In the genomic region with DNA sequence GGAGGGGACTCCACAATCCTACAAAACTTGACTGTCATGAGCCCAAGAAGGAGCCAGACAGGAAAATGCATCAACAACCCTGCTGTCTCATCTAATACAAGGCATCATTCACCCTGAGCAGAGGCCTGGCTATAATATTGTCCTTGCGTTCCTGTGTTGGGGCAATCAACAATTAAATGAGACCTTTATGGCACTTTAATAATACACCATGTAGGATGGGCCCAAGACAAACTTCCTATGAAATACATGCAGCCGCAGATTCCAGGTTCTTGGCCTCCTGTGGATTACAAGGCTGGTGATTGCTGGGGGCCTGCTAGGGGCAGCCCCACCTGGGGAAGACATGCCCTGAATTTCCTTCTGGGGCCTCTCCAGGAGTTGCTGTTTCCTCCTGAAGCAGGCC, we compare ENCODE assay signal across 19 cellular contexts.
A peak's percentile ranks its signal among the peaks of the same experiment; 100 is the strongest.
DNase-seq lines count a peak whose midpoint lies in the region; ATAC-seq and TF ChIP-seq lines count a peak whose summit lies in the region.
"Had no signal": no experiment of that assay in that cellular context is flagged by ENCODE, and none has a peak within 500 bp of the region (broad histone marks: within the 10 kb centered on the region; RNA-seq: fewer than 3 reads in every experiment).

No MANE protein-coding gene starts in this region.

- H3K27ac ChIP-seq in IMR-90 (ENCODE audit: insufficient read depth, low read length), result no peak overlapping the region
- H3K27ac ChIP-seq in mesenchymal stem cell (ENCODE audit: low read length, poor library complexity, severe bottlenecking), result no peak overlapping the region
- H3K27ac ChIP-seq in trophoblast cell (ENCODE audit: low read depth, low read length), result no peak overlapping the region
- H3K27ac ChIP-seq: 22Rv1; A549; BLaER1 treated with 17β-estradiol and CSF1 and Interleukin-3, amounts not matched to agents 10 nM and 100 nM; C4-2B had no signal

- no peaks in the 10 kb centered on the region for H4K20me1 ChIP-seq in IMR-90 (ENCODE audit: insufficient read depth, low read length)
- H4K20me1 ChIP-seq: BLaER1 treated with 17β-estradiol and CSF1 and Interleukin-3, amounts not matched to agents 10 nM and 100 nM had no signal

- H3K27me3 ChIP-seq in IMR-90 (ENCODE audit: control insufficient read depth, insufficient read depth, low read length) (no peaks in the 10 kb centered on the region), mesenchymal stem cell (ENCODE audit: control insufficient read depth in 1 of 2, insufficient read depth in 1 of 2, low read length in 2 of 2) (no peaks in the 10 kb centered on the region), trophoblast cell (ENCODE audit: insufficient read depth, low read length) (no peaks in the 10 kb centered on the region)
- H3K27me3 ChIP-seq: BLaER1 treated with 17β-estradiol and CSF1 and Interleukin-3, amounts not matched to agents 10 nM and 100 nM had no signal

- H2AFZ ChIP-seq in IMR-90 (replicated peaks; ENCODE audit: low read length, poor library complexity) (no peak overlapping the region), mesenchymal stem cell (ENCODE audit: low read depth, low read length) (no peak overlapping the region), trophoblast cell (ENCODE audit: insufficient read depth, low read length, poor library complexity) (no peak overlapping the region)

- H4K8ac ChIP-seq in IMR-90 (ENCODE audit: low read depth in 2 of 2, low read length in 2 of 2) (no peak overlapping the region), mesenchymal stem cell (ENCODE audit: low read length) (no peak overlapping the region), trophoblast cell (ENCODE audit: low read depth, low read length) (no peak overlapping the region)

- H3K14ac ChIP-seq in IMR-90 (replicated peaks; ENCODE audit: low read depth, low read length) (no peak overlapping the region), mesenchymal stem cell (ENCODE audit: low read length in 2 of 2) (no peak overlapping the region), trophoblast cell (ENCODE audit: low read length) (no peak overlapping the region)

- no peak for TF ChIP-seq CTCF in IMR-90 (conservative IDR thresholded peaks at IDR 0.05; ENCODE audit: low read depth, low read length)

- H2BK120ac ChIP-seq in IMR-90 (ENCODE audit: low read depth, low read length) (no peak overlapping the region), mesenchymal stem cell (ENCODE audit: low read depth, low read length) (no peak overlapping the region), trophoblast cell (ENCODE audit: insufficient read depth, low read length, poor library complexity) (no peak overlapping the region)

- no peak overlapping the region for H3K23ac ChIP-seq in IMR-90 (ENCODE audit: low read depth, low read length)
- H3K23ac ChIP-seq in mesenchymal stem cell (ENCODE audit: low read length in 2 of 2), result no peak overlapping the region
- no peak overlapping the region for H3K23ac ChIP-seq in trophoblast cell (ENCODE audit: low read length)

- H4K12ac ChIP-seq in trophoblast cell (ENCODE audit: low read depth, low read length), result no peak overlapping the region

- H3K9me3 ChIP-seq in IMR-90 (ENCODE audit: control insufficient read depth, insufficient read depth, low read length) (0 out of 2 replicates have a peak, but pooled peaks cover 3% of the 10 kb centered on the region), mesenchymal stem cell (ENCODE audit: control insufficient read depth, low read length) (peaks cover 6% of the 10 kb centered on the region), trophoblast cell (ENCODE audit: insufficient read depth, low read depth, low read length) (peaks cover 1% of the 10 kb centered on the region)

- intact Hi-C loops in IMR-90 (cut with micrococcal nuclease), result loop anchor here (10.0 kb wide), 1 partner anchor 226 kb away; the partner anchor contains the start of gene WDR43

- no peak for ATAC-seq in IMR-90 (ENCODE audit: low read depth)
- ATAC-seq: A549; CD8-positive, alpha-beta T cell had no signal

- H2AK5ac ChIP-seq in IMR-90 (ENCODE audit: low read depth, low read length) (no peak overlapping the region), mesenchymal stem cell (ENCODE audit: low read length, severe bottlenecking) (no peak overlapping the region), trophoblast cell (ENCODE audit: low read length) (no peak overlapping the region)

- no peak for TF ChIP-seq POLR2A in IMR-90 (IDR thresholded peaks at IDR 0.05; ENCODE audit: low read depth, low read length)

- no peak overlapping the region for H4K5ac ChIP-seq in IMR-90 (ENCODE audit: low read depth, low read length)

- dilution Hi-C loops in IMR-90 (cut with HindIII; ENCODE audit: low sequenced_read_pairs, unreplicated experiment), result no loop called here

- H3K79me1 ChIP-seq in IMR-90 (ENCODE audit: low read depth in 1 of 2, low read length in 2 of 2), result peaks cover 0 to 5% of the 10 kb centered on the region in 2 experiments; a peak in 1 of 4 replicates
- H3K79me1 ChIP-seq in mesenchymal stem cell (replicated peaks; ENCODE audit: low read length, poor library complexity, severe bottlenecking), result no peaks in the 10 kb centered on the region
- H3K79me1 ChIP-seq in trophoblast cell (ENCODE audit: low read length), result peaks cover 11% of the 10 kb centered on the region

- TF ChIP-seq RAD21 in IMR-90 (IDR thresholded peaks at IDR 0.05; ENCODE audit: low read length), result no peak

- H2BK5ac ChIP-seq in IMR-90 (ENCODE audit: low read depth, low read length, poor library complexity, severe bottlenecking), result no peak overlapping the region
- H2BK5ac ChIP-seq in mesenchymal stem cell (ENCODE audit: low read depth, low read length, poor library complexity, severe bottlenecking), result no peak overlapping the region
- no peak overlapping the region for H2BK5ac ChIP-seq in trophoblast cell (ENCODE audit: low read depth, low read length, poor library complexity)

- H3K79me2 ChIP-seq in trophoblast cell (ENCODE audit: control insufficient read depth, insufficient read depth, low read length, poor library complexity), result no peaks in the 10 kb centered on the region

- H3K36me3 ChIP-seq in IMR-90 (ENCODE audit: control insufficient read depth, insufficient read depth, low read length) (no peaks in the 10 kb centered on the region), mesenchymal stem cell (ENCODE audit: control insufficient read depth in 1 of 2, insufficient read depth in 2 of 2, low read depth in 1 of 2, low read length in 2 of 2) (no peaks in the 10 kb centered on the region), trophoblast cell (ENCODE audit: control insufficient read depth in 1 of 2, insufficient read depth in 2 of 2, low read length in 2 of 2) (no peaks in the 10 kb centered on the region)
- H3K36me3 ChIP-seq: BLaER1 treated with 17β-estradiol and CSF1 and Interleukin-3, amounts not matched to agents 10 nM and 100 nM had no signal

- H2BK15ac ChIP-seq in IMR-90 (ENCODE audit: low read depth, low read length), result no peak overlapping the region
- peak overlapping the region; percentile 20 for H2BK15ac ChIP-seq in mesenchymal stem cell (ENCODE audit: low read depth, poor library complexity, severe bottlenecking)

- in situ Hi-C loops in IMR-90 (cut with MboI; ENCODE audit: low sequenced_read_pairs), result no loop called here

- peak; percentile 16 for DNase-seq in NCI-H2227 treated with DMSO at 0.1 percent for 48 hours (lab: John Stamatoyannopoulos, UW)
- DNase-seq in NCI-H2227 (lab: John Stamatoyannopoulos, UW; ENCODE audit: unreplicated experiment), result no peak
- DNase-seq in IMR-90, result no peak
- no peak for DNase-seq in mesenchymal stem cell
- no peak for DNase-seq in trophoblast cell
- no peak for DNase-seq in NCI-H446 treated with DMSO at 0.1 percent for 48 hours (lab: John Stamatoyannopoulos, UW)
- DNase-seq in activated T-cell treated with anti-CD3 and anti-CD28 coated beads, Interleukin-2, amount 50 U/mL, for 48 hours, result no peak
- no peak for DNase-seq in T-helper 9 cell
- DNase-seq: AML-193; Caco-2; Calu3; CD4-positive, alpha-beta T cell; CD8-positive, alpha-beta T cell; DMS79 treated with DMSO at 0.1 percent for 48 hours; GF-D8 had no signal

- BruUV-seq in IMR-90 (replicated peaks; lab: Mats Ljungman, UMichigan), result no TSS peak

- peaks cover 17% of the 10 kb centered on the region for H3K4me1 ChIP-seq in IMR-90 (ENCODE audit: control insufficient read depth, insufficient read depth, low read length)
- H3K4me1 ChIP-seq in mesenchymal stem cell (ENCODE audit: control insufficient read depth, insufficient read depth, low read depth, low read length), result peaks cover 12% of the 10 kb centered on the region
- peaks cover 10 to 13% of the 10 kb centered on the region in 2 experiments for H3K4me1 ChIP-seq in trophoblast cell (ENCODE audit: control insufficient read depth in 1 of 2, insufficient read depth in 2 of 2, low read length in 2 of 2)

- no peak overlapping the region for H2AK9ac ChIP-seq in IMR-90 (replicated peaks; ENCODE audit: low read depth, low read length, poor library complexity)

- no peak overlapping the region for H3K4me3 ChIP-seq in IMR-90 (ENCODE audit: insufficient read depth, low read depth, low read length)
- no peak overlapping the region for H3K4me3 ChIP-seq in mesenchymal stem cell (ENCODE audit: insufficient read depth in 1 of 2, low read depth in 1 of 2, low read length in 2 of 2)
- no peak overlapping the region for H3K4me3 ChIP-seq in trophoblast cell (ENCODE audit: low read depth, low read length)
- H3K4me3 ChIP-seq: A549; BLaER1 treated with 17β-estradiol and CSF1 and Interleukin-3, amounts not matched to agents 10 nM and 100 nM had no signal

- H3K4ac ChIP-seq in IMR-90 (ENCODE audit: low read depth, low read length) (no peak overlapping the region), mesenchymal stem cell (ENCODE audit: low read depth in 1 of 2, low read length in 2 of 2) (no peak overlapping the region), trophoblast cell (ENCODE audit: low read depth, low read length) (no peak overlapping the region)

- peaks cover 9% of the 10 kb centered on the region for H3K9me1 ChIP-seq in IMR-90 (ENCODE audit: insufficient read depth, low read length)

- H3K4me2 ChIP-seq in IMR-90 (ENCODE audit: low read depth, low read length) (no peak overlapping the region), mesenchymal stem cell (ENCODE audit: low read length, poor library complexity, severe bottlenecking) (no peak overlapping the region), trophoblast cell (ENCODE audit: low read length) (no peak overlapping the region)
- H3K4me2 ChIP-seq: A549; BLaER1 treated with 17β-estradiol and CSF1 and Interleukin-3, amounts not matched to agents 10 nM and 100 nM had no signal

- no CpG with 5 or more reads among the region's 2 CpGs for WGBS in IMR-90 (ENCODE audit: extremely low coverage in 2 of 2, insufficient read length in 1 of 2), 2 experiments
- 100% methylated on average over 2 of the region's 2 CpGs for whole genome bisulfite sequencing in mesenchymal stem cell
- no CpG with 5 or more reads among the region's 2 CpGs for WGBS in trophoblast cell (ENCODE audit: extremely low coverage, insufficient coverage, insufficient read length)

- no peak overlapping the region for H3K9ac ChIP-seq in IMR-90 (ENCODE audit: low read depth, low read length)
- H3K9ac ChIP-seq in mesenchymal stem cell (ENCODE audit: low read length), result no peak overlapping the region
- H3K9ac ChIP-seq in trophoblast cell (ENCODE audit: low read length), result no peak overlapping the region
- H3K9ac ChIP-seq: BLaER1 treated with 17β-estradiol and CSF1 and Interleukin-3, amounts not matched to agents 10 nM and 100 nM had no signal

- H4K91ac ChIP-seq in IMR-90 (ENCODE audit: insufficient read depth, low read depth, low read length), result peak overlapping the region; percentile 24; the same call in 1 of the 2 replicates
- H4K91ac ChIP-seq in mesenchymal stem cell (ENCODE audit: low read length), result no peak overlapping the region
- peak overlapping the region; percentile 8 for H4K91ac ChIP-seq in trophoblast cell (ENCODE audit: low read depth, low read length)

- H2BK20ac ChIP-seq in IMR-90 (ENCODE audit: low read depth, low read length), result no peak overlapping the region

- CTCF ChIA-PET in IMR-90 (lab: Yijun Ruan, JAX), result no interaction called here

- H3K18ac ChIP-seq in IMR-90 (ENCODE audit: low read depth, low read length), result no peak overlapping the region
- no peak overlapping the region for H3K18ac ChIP-seq in mesenchymal stem cell (ENCODE audit: low read depth in 1 of 2, low read length in 2 of 2)
- no peak overlapping the region for H3K18ac ChIP-seq in trophoblast cell (ENCODE audit: low read length)

- POLR2A ChIA-PET in IMR-90 (lab: Charles Lee; ENCODE audit: unreplicated experiment), result no interaction called here

- H2BK12ac ChIP-seq in mesenchymal stem cell (ENCODE audit: low read length in 2 of 2) (peak overlapping the region in 1 of 2 experiments; percentile 10), trophoblast cell (ENCODE audit: low read length) (no peak overlapping the region)

- H3K56ac ChIP-seq in IMR-90 (ENCODE audit: extremely low read depth, insufficient read depth, low read length), result no peak overlapping the region
